23 cellular contexts compared by ENCODE assay signal in genomic region chr12:77042834-77043233, GRCh38. TPM values are rescaled to one million over a fixed set of nuclear protein-coding genes. Genes with fewer than 3 reads are reported as not detected.
DNase-seq lines count a peak whose midpoint lies in the region; ATAC-seq and TF ChIP-seq lines count a peak whose summit lies in the region.
"Had no signal": no experiment of that assay in that cellular context is flagged by ENCODE, and none has a peak within 500 bp of the region (broad histone marks: within the 10 kb centered on the region; RNA-seq: fewer than 3 reads in every experiment).

No MANE protein-coding gene starts in this region.

- no peaks in the 10 kb centered on the region for H3K4me1 Mint-ChIP-seq in Calu3 (ENCODE audit: low read depth, unreplicated experiment)
- H3K4me1 Mint-ChIP-seq: activated CD4-positive, alpha-beta T cell treated with anti-CD3 and anti-CD28 coated beads, Interleukin-2, amount 10 ng/mL, durations not matched to agents 7 days and 5 days had no signal

- peak; percentile 49 for ATAC-seq in GM19025 (IDR thresholded peaks at IDR 0.05; ENCODE audit: low read depth, unreplicated experiment)
- ATAC-seq in GM21825 (IDR thresholded peaks at IDR 0.05; ENCODE audit: unreplicated experiment) = peak; percentile 53
- peak; percentile 49 for ATAC-seq in HG03565 (IDR thresholded peaks at IDR 0.05; ENCODE audit: unreplicated experiment)
- ATAC-seq: left lobe of liver, sciatic nerve had no signal

- CTCF ChIA-PET in Calu3 (lab: Charles Lee) = interaction anchor here (1.1 kb wide), 1 partner anchor 15 kb away, joined by 4 read pairs; no protein-coding TSS in a partner anchor

- peaks cover 85% of the 10 kb centered on the region for H3K36me3 Mint-ChIP-seq in Calu3 (ENCODE audit: insufficient read depth, unreplicated experiment)

- H3K36me3 ChIP-seq in breast epithelium = no peaks in the 10 kb centered on the region
- H3K36me3 ChIP-seq in thyroid gland = no peaks in the 10 kb centered on the region

- H3K9me3 Mint-ChIP-seq in Calu3 (ENCODE audit: low read depth, unreplicated experiment) = peaks cover 2% of the 10 kb centered on the region

- H3K4me3 ChIP-seq in breast epithelium (no peak overlapping the region), thyroid gland (replicated peaks in 1 of 3) (no peak overlapping the region)
- H3K4me3 ChIP-seq: coronary artery had no signal

- H3K9me3 ChIP-seq in breast epithelium (peaks cover 0 to 8% of the 10 kb centered on the region in 2 donors), thyroid gland (no peaks in the 10 kb centered on the region)
- H3K9me3 ChIP-seq: BE2C, Caco-2 had no signal

- H3K4me1 ChIP-seq in breast epithelium (no peaks in the 10 kb centered on the region), thyroid gland (no peaks in the 10 kb centered on the region)
- H3K4me1 ChIP-seq: Caco-2 had no signal

- no peak overlapping the region for H3K27ac ChIP-seq in breast epithelium
- H3K27ac ChIP-seq in thyroid gland = no peak overlapping the region
- H3K27ac ChIP-seq: brain microvascular endothelial cell, coronary artery had no signal

- H3K27ac Mint-ChIP-seq in Calu3 (ENCODE audit: unreplicated experiment) = no peak overlapping the region
- H3K27ac Mint-ChIP-seq: activated CD4-positive, alpha-beta T cell treated with anti-CD3 and anti-CD28 coated beads, Interleukin-2, amount 10 ng/mL, durations not matched to agents 7 days and 5 days; activated naive CD8-positive, alpha-beta T cell treated with anti-CD3 and anti-CD28 coated beads, Interleukin-2, amount 10 ng/mL, durations not matched to agents 7 days and 5 days; activated T-helper 2 cell treated with anti-CD3 and anti-CD28 coated beads, Interferon-gamma antibody, Interleukin-2, Interleukin-4, amounts not matched to agents 10 μg/mL and 5 μg/mL and 100 μg/mL, durations not matched to agents 14 hours and 24 hours and 36 hours; mesothelial cell of epicardium had no signal

- no TSS peak for BruUV-seq in Calu3 (replicated peaks; lab: Mats Ljungman, UMichigan)

- WGBS in thyroid gland, 2 donors = 78 to 82% methylated on average over 8 of the region's 8 CpGs

- intact Hi-C loops in breast epithelium (cut with DNase I; ENCODE audit: low total_unique reads) = no loop called here
- intact Hi-C loops in thyroid gland (cut with DNase I) = no loop called here
- intact Hi-C loops in Calu3 (cut with micrococcal nuclease; ENCODE audit: unreplicated experiment) = no loop called here

- H3K27me3 Mint-ChIP-seq in Calu3 (ENCODE audit: unreplicated experiment) = no peaks in the 10 kb centered on the region
- H3K27me3 Mint-ChIP-seq: activated CD4-positive, alpha-beta T cell treated with anti-CD3 and anti-CD28 coated beads, Interleukin-2, amount 10 ng/mL, durations not matched to agents 7 days and 5 days; activated naive CD8-positive, alpha-beta T cell treated with anti-CD3 and anti-CD28 coated beads, Interleukin-2, amount 10 ng/mL, durations not matched to agents 7 days and 5 days had no signal

- H3K4me3 Mint-ChIP-seq in Calu3 (ENCODE audit: low read depth, unreplicated experiment) = no peak overlapping the region
- H3K4me3 Mint-ChIP-seq: activated CD4-positive, alpha-beta T cell treated with anti-CD3 and anti-CD28 coated beads, Interleukin-2, amount 10 ng/mL, durations not matched to agents 7 days and 5 days; activated naive CD8-positive, alpha-beta T cell treated with anti-CD3 and anti-CD28 coated beads, Interleukin-2, amount 10 ng/mL, durations not matched to agents 7 days and 5 days; mesothelial cell of epicardium had no signal

- TF ChIP-seq POLR2A in breast epithelium (IDR thresholded peaks at IDR 0.05) (no peak), thyroid gland (IDR thresholded peaks at IDR 0.05) (no peak)

- no peak for TF ChIP-seq CTCF in breast epithelium (IDR thresholded peaks at IDR 0.05)
- TF ChIP-seq CTCF in thyroid gland (IDR thresholded peaks at IDR 0.05) = no peak
- TF ChIP-seq CTCF in Calu3 (IDR thresholded peaks at IDR 0.05; ENCODE audit: unreplicated experiment) = no peak

- H3K27me3 ChIP-seq in breast epithelium (no peaks in the 10 kb centered on the region), thyroid gland (no peaks in the 10 kb centered on the region)
- H3K27me3 ChIP-seq: BE2C, brain microvascular endothelial cell had no signal

- DNase-seq in DMS79 (lab: John Stamatoyannopoulos, UW) (peak; percentile 73), breast epithelium (ENCODE audit: low spot score in 2 of 2) (no peak), thyroid gland (no peak), Calu3 (no peak)
- DNase-seq in activated CD8-positive, alpha-beta memory T cell treated with anti-CD3 and anti-CD28 coated beads for 24 hours = no peak
- DNase-seq: activated CD4-positive, alpha-beta T cell treated with anti-CD3 and anti-CD28 coated beads, Interleukin-2, amount 10 ng/mL, durations not matched to agents 7 days and 5 days; activated naive CD8-positive, alpha-beta T cell treated with anti-CD3 and anti-CD28 coated beads, Interleukin-2, amount 10 ng/mL, durations not matched to agents 7 days and 5 days; BE2C; brain microvascular endothelial cell; Caco-2; glutamatergic neuron; NCI-H774; posterior cingulate gyrus; stimulated activated CD4-positive, alpha-beta T cell treated with anti-CD3 and anti-CD28 coated beads, Interleukin-15, amount 100 ng/mL, for 24 hours; T-helper 1 cell had no signal

RNA-seq across cellular contexts. Expression of gene E2F7, which starts 22.5 kb away (rescaled TPM):
- total RNA-seq in breast epithelium (under 1 TPM in 2 of 3 donors, not detected in 1; under 0.01 to 0.44 TPM), thyroid gland (1 to 10 TPM in 1 of 4 donors, not detected in 3; 4.6 TPM), Calu3 (2022) (31.2 and 40.2 TPM in 2 replicates)
